Comparison of ENCODE assay signal across 11 cellular contexts in genomic region chr19:21065336-21065735, GRCh38.
"Had no signal": no experiment of that assay in that cellular context is flagged by ENCODE, and none has a peak within 500 bp of the region (broad histone marks: within the 10 kb centered on the region; RNA-seq: fewer than 3 reads in every experiment).

No MANE protein-coding gene starts in this region.

- H3K27ac ChIP-seq: GM23248 had no signal

- DNase-seq: GM23248, GOT3, H7, H9, HCEC 1CT, HFFc6 had no signal

- H3K4me2 ChIP-seq: GM23338 had no signal

- FAIRE-seq: H1, H54 had no signal

- ATAC-seq: GM23338, HCT116 had no signal

- H3K9ac ChIP-seq: GM23248 had no signal

- H3K9me3 ChIP-seq: HAP-1 had no signal

- H3K36me3 ChIP-seq: HAP-1 had no signal

- H3K4me3 ChIP-seq: GM23248, GM23338, HAP-1 had no signal

- H2AFZ ChIP-seq: GM23248, GM23338 had no signal

- H3K4me1 ChIP-seq: HAP-1 had no signal
